ENCODE assay signal across 12 cellular contexts in genomic region chr4:184684491-184685189, GRCh38. TPM values are rescaled to one million over a fixed set of nuclear protein-coding genes. Genes with fewer than 3 reads are reported as not detected.
A peak's percentile ranks its signal among the peaks of the same experiment; 100 is the strongest.
DNase-seq lines count a peak whose midpoint lies in the region; ATAC-seq and TF ChIP-seq lines count a peak whose summit lies in the region.
"Had no signal": no experiment of that assay in that cellular context is flagged by ENCODE, and none has a peak within 500 bp of the region (broad histone marks: within the 10 kb centered on the region; RNA-seq: fewer than 3 reads in every experiment).

No MANE protein-coding gene starts in this region.

- H3K36me3 ChIP-seq in CD8-positive, alpha-beta memory T cell (ENCODE audit: insufficient read depth, low read length) = no peaks in the 10 kb centered on the region
- no peaks in the 10 kb centered on the region for H3K36me3 ChIP-seq in colonic mucosa
- H3K36me3 ChIP-seq: uterus had no signal

- H3K4me3 ChIP-seq in CD8-positive, alpha-beta memory T cell (ENCODE audit: low read length) = no peak overlapping the region
- H3K4me3 ChIP-seq in colonic mucosa = no peak overlapping the region
- H3K4me3 ChIP-seq: uterus had no signal

- intact Hi-C loops in activated T-helper 1 cell treated with anti-CD3 and anti-CD28 coated beads, Interleukin-12 subunit alpha, Interleukin-12 subunit beta, Interleukin-2, Interleukin-4 antibody, amounts not matched to agents 30 ng/mL and 10 ng/mL and 1 ng/mL, durations not matched to agents 14 hours and 24 hours and 36 hours (cut with micrococcal nuclease) = no loop called here
- intact Hi-C loops in colonic mucosa (cut with DNase I) = no loop called here

- POLR2A ChIA-PET in CD8-positive, alpha-beta memory T cell (lab: Charles Lee) = no interaction called here

- no peaks in the 10 kb centered on the region for H3K9me3 Mint-ChIP-seq in CD8-positive, alpha-beta memory T cell
- H3K9me3 Mint-ChIP-seq in activated T-helper 1 cell treated with anti-CD3 and anti-CD28 coated beads, Interleukin-12 subunit alpha, Interleukin-12 subunit beta, Interleukin-2, Interleukin-4 antibody, amounts not matched to agents 30 ng/mL and 10 ng/mL and 1 ng/mL, durations not matched to agents 14 hours and 24 hours and 36 hours = no peaks in the 10 kb centered on the region

- no peak for TF ChIP-seq CTCF in colonic mucosa (IDR thresholded peaks at IDR 0.05)

- H3K9ac ChIP-seq in colonic mucosa (ENCODE audit: low read depth in 2 of 2, low read length in 2 of 2) = no peak overlapping the region

- DNase-seq in CD8-positive, alpha-beta memory T cell = no peak
- DNase-seq in Kasumi-1 (lab: John Stamatoyannopoulos, UW) (peak; percentile 90 to 96), medulla oblongata (ENCODE audit: extremely low spot score) (peak; percentile 16), NCI-H69 (lab: John Stamatoyannopoulos, UW) (no peak), colonic mucosa (no peak), hypothalamus (lab: John Stamatoyannopoulos, UW) (no peak)
- DNase-seq in activated T-helper 1 cell treated with anti-CD3 and anti-CD28 coated beads, Interleukin-12 subunit alpha, Interleukin-12 subunit beta, Interleukin-2, Interleukin-4 antibody, amounts not matched to agents 30 ng/mL and 10 ng/mL and 1 ng/mL, durations not matched to agents 14 hours and 24 hours and 36 hours (ENCODE audit: low spot score) = no peak
- DNase-seq: activated CD4-positive, alpha-beta T cell treated with anti-CD3 and anti-CD28 coated beads, Interleukin-2, amount 50 U/mL, for 1 hour; NCI-H1048; NCI-H526; uterus had no signal

- peaks cover 0 to 39% (median 7%) of the 10 kb centered on the region in 3 donors for H3K36me3 Mint-ChIP-seq in CD8-positive, alpha-beta memory T cell
- peaks cover 8% of the 10 kb centered on the region for H3K36me3 Mint-ChIP-seq in activated T-helper 1 cell treated with anti-CD3 and anti-CD28 coated beads, Interleukin-12 subunit alpha, Interleukin-12 subunit beta, Interleukin-2, Interleukin-4 antibody, amounts not matched to agents 30 ng/mL and 10 ng/mL and 1 ng/mL, durations not matched to agents 14 hours and 24 hours and 36 hours (ENCODE audit: low read depth)

- no peak overlapping the region for H3K4me3 Mint-ChIP-seq in CD8-positive, alpha-beta memory T cell
- H3K4me3 Mint-ChIP-seq in activated T-helper 1 cell treated with anti-CD3 and anti-CD28 coated beads, Interleukin-12 subunit alpha, Interleukin-12 subunit beta, Interleukin-2, Interleukin-4 antibody, amounts not matched to agents 30 ng/mL and 10 ng/mL and 1 ng/mL, durations not matched to agents 14 hours and 24 hours and 36 hours = no peak overlapping the region

- H3K27me3 ChIP-seq in CD8-positive, alpha-beta memory T cell (ENCODE audit: insufficient read depth, low read length, poor library complexity, severe bottlenecking) = no peaks in the 10 kb centered on the region
- H3K27me3 ChIP-seq in colonic mucosa = no peaks in the 10 kb centered on the region
- H3K27me3 ChIP-seq: uterus had no signal

- peak overlapping the region in 3 of 8 donors; percentile 0 to 30 (median 10) for H3K27ac Mint-ChIP-seq in CD8-positive, alpha-beta memory T cell
- peak overlapping the region; percentile 41 for H3K27ac Mint-ChIP-seq in activated T-helper 1 cell treated with anti-CD3 and anti-CD28 coated beads, Interleukin-12 subunit alpha, Interleukin-12 subunit beta, Interleukin-2, Interleukin-4 antibody, amounts not matched to agents 30 ng/mL and 10 ng/mL and 1 ng/mL, durations not matched to agents 14 hours and 24 hours and 36 hours

- no peak for ATAC-seq in HG02970 (IDR thresholded peaks at IDR 0.05; ENCODE audit: low FRiP score, unreplicated experiment)

- H3K27me3 Mint-ChIP-seq in CD8-positive, alpha-beta memory T cell = no peaks in the 10 kb centered on the region
- H3K27me3 Mint-ChIP-seq in activated T-helper 1 cell treated with anti-CD3 and anti-CD28 coated beads, Interleukin-12 subunit alpha, Interleukin-12 subunit beta, Interleukin-2, Interleukin-4 antibody, amounts not matched to agents 30 ng/mL and 10 ng/mL and 1 ng/mL, durations not matched to agents 14 hours and 24 hours and 36 hours (ENCODE audit: insufficient read depth) = no peaks in the 10 kb centered on the region

- no peaks in the 10 kb centered on the region for H3K9me3 ChIP-seq in CD8-positive, alpha-beta memory T cell (ENCODE audit: low read length)
- H3K9me3 ChIP-seq in colonic mucosa = no peaks in the 10 kb centered on the region
- H3K9me3 ChIP-seq: uterus had no signal

- peak overlapping the region; percentile 51 for H3K27ac ChIP-seq in CD8-positive, alpha-beta memory T cell (ENCODE audit: low read depth, low read length)
- H3K27ac ChIP-seq in colonic mucosa = no peak overlapping the region
- H3K27ac ChIP-seq: uterus had no signal

- CTCF ChIA-PET in CD8-positive, alpha-beta memory T cell (lab: Charles Lee) = no interaction called here

- H3K4me1 ChIP-seq in CD8-positive, alpha-beta memory T cell (ENCODE audit: insufficient read depth, low read length) = no peaks in the 10 kb centered on the region
- H3K4me1 ChIP-seq in colonic mucosa = no peaks in the 10 kb centered on the region
- H3K4me1 ChIP-seq: uterus had no signal

- H3K4me1 Mint-ChIP-seq in CD8-positive, alpha-beta memory T cell = peaks cover 3 to 9% (median 6%) of the 10 kb centered on the region in 3 donors
- peaks cover 28% of the 10 kb centered on the region for H3K4me1 Mint-ChIP-seq in activated T-helper 1 cell treated with anti-CD3 and anti-CD28 coated beads, Interleukin-12 subunit alpha, Interleukin-12 subunit beta, Interleukin-2, Interleukin-4 antibody, amounts not matched to agents 30 ng/mL and 10 ng/mL and 1 ng/mL, durations not matched to agents 14 hours and 24 hours and 36 hours (ENCODE audit: low read depth)

RNA-seq across cellular contexts. Expression of gene PRIMPOL, which starts 35.1 kb away (rescaled TPM):
- 10 to 100 TPM; 19.0 to 20.2 TPM for total RNA-seq in CD8-positive, alpha-beta memory T cell
- polyA plus RNA-seq in CD8-positive, alpha-beta memory T cell = 13.8 TPM
- 16.4 and 19.7 TPM in 2 replicates for total RNA-seq in activated T-helper 1 cell treated with anti-CD3 and anti-CD28 coated beads, Interleukin-12 subunit alpha, Interleukin-12 subunit beta, Interleukin-2, Interleukin-4 antibody, amounts not matched to agents 30 ng/mL and 10 ng/mL and 1 ng/mL, durations not matched to agents 14 hours and 24 hours and 36 hours
- total RNA-seq in colonic mucosa = 10 to 100 TPM; 16.0 to 21.6 TPM

RNA-seq across cellular contexts. Expression of gene CASP3, which starts 35.4 kb away (rescaled TPM):
- 10 to 100 TPM; 75.1 to 77.1 TPM for total RNA-seq in CD8-positive, alpha-beta memory T cell
- polyA plus RNA-seq in CD8-positive, alpha-beta memory T cell = 7.1 TPM
- 116 and 121 TPM in 2 replicates for total RNA-seq in activated T-helper 1 cell treated with anti-CD3 and anti-CD28 coated beads, Interleukin-12 subunit alpha, Interleukin-12 subunit beta, Interleukin-2, Interleukin-4 antibody, amounts not matched to agents 30 ng/mL and 10 ng/mL and 1 ng/mL, durations not matched to agents 14 hours and 24 hours and 36 hours
- total RNA-seq in colonic mucosa = 10 to 100 TPM; 45.4 to 57.9 TPM

RNA-seq across cellular contexts. Expression of gene CENPU, which starts 49.3 kb away (rescaled TPM):
- 10 to 100 TPM; 54.5 to 56.9 TPM for total RNA-seq in CD8-positive, alpha-beta memory T cell
- polyA plus RNA-seq in CD8-positive, alpha-beta memory T cell = 3.5 TPM
- 78.3 and 80.3 TPM in 2 replicates for total RNA-seq in activated T-helper 1 cell treated with anti-CD3 and anti-CD28 coated beads, Interleukin-12 subunit alpha, Interleukin-12 subunit beta, Interleukin-2, Interleukin-4 antibody, amounts not matched to agents 30 ng/mL and 10 ng/mL and 1 ng/mL, durations not matched to agents 14 hours and 24 hours and 36 hours
- 10 to 100 TPM; 11.4 to 28.1 TPM for total RNA-seq in colonic mucosa

Comparison
In these comparisons a context has a peak if more than half of its experiments do, and no peak if none do; other contexts are left out.
1. DNase-seq: peak in Kasumi-1 (2 of 2) and medulla oblongata (single experiment); none in CD8-positive, alpha-beta memory T cell (0 of 5), activated T-helper 1 cell treated with anti-CD3 and anti-CD28 coated beads, Interleukin-12 subunit alpha, Interleukin-12 subunit beta, Interleukin-2, Interleukin-4 antibody, amounts not matched to agents 30 ng/mL and 10 ng/mL and 1 ng/mL, durations not matched to agents 14 hours and 24 hours and 36 hours (single experiment), NCI-H69 (single experiment), colonic mucosa (single experiment) and hypothalamus (0 of 51).